ENCODE assay signal across 11 cellular contexts in the genomic region with DNA sequence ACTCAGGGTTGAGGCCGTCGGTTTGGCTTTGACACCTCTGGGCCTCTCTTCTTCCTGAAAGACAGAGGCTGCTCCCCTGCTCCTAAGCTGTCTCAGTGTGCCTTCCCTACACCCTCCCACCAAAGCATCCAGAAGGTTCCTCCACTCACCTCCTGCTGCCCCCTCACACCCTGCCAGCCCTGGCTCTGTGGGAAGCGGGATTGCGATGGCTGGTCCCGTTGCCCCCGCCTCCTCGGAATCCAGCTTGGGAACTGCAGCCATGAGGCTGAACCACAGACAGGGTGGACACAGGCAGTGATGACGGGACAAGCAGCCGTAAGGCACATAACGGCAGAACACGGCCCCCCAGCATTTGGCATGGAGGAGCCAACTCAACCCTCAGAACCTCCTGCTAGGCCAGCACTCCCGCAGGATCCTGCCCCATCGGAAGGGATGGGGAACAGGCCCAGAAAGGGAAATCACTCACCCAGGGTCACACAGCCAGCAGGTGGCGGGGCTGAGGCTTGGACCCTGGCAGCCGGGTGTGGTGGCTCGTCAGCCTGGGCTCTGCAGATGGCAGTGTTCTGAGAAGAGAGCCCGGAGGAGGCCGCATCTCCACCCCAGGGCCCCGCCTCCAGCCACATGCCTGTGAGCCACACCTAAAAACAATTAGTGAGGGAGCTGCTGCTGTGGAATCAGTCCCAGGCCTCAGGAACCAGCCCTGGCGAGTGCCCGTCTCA.
DNase-seq lines count a peak whose midpoint lies in the region; ATAC-seq, FAIRE-seq and TF ChIP-seq lines count a peak whose summit lies in the region.
"Had no signal": no experiment of that assay in that cellular context is flagged by ENCODE, and none has a peak within 500 bp of the region (broad histone marks: within the 10 kb centered on the region; RNA-seq: fewer than 3 reads in every experiment).

No MANE protein-coding gene starts in this region.

- ATAC-seq in PC-3 (peak; percentile 80), mucosa of descending colon (peak; percentile 76), HG03565 (IDR thresholded peaks at IDR 0.05; ENCODE audit: unreplicated experiment) (no peak)

- no peaks in the 10 kb centered on the region for H3K36me3 ChIP-seq in H7 (replicated peaks; ENCODE audit: control insufficient read depth, insufficient read depth, low read length)
- H3K36me3 ChIP-seq in PC-3 (ENCODE audit: low read depth, low read length) = no peaks in the 10 kb centered on the region
- H3K36me3 ChIP-seq in mucosa of descending colon (ENCODE audit: low read depth) = no peaks in the 10 kb centered on the region
- no peaks in the 10 kb centered on the region for H3K36me3 ChIP-seq in kidney (ENCODE audit: control insufficient read depth in 1 of 2, insufficient read depth in 2 of 2, low read length in 2 of 2)
- H3K36me3 ChIP-seq: left ventricle myocardium inferior, suprapubic skin had no signal

- no peak overlapping the region for H3K9ac ChIP-seq in PC-3 (ENCODE audit: low read length)
- H3K9ac ChIP-seq in kidney (ENCODE audit: low read length in 2 of 2) = no peak overlapping the region

- H3K9me3 ChIP-seq in PC-3 (ENCODE audit: low read length) (no peaks in the 10 kb centered on the region), mucosa of descending colon (no peaks in the 10 kb centered on the region), kidney (ENCODE audit: control insufficient read depth in 1 of 2, low read length in 2 of 2) (no peaks in the 10 kb centered on the region)
- H3K9me3 ChIP-seq: left ventricle myocardium inferior, suprapubic skin had no signal

- TF ChIP-seq CTCF in PC-3 (conservative IDR thresholded peaks at IDR 0.05; ENCODE audit: low read depth, low read length) (peak; percentile 46), mucosa of descending colon (IDR thresholded peaks at IDR 0.05) (no peak), kidney (IDR thresholded peaks at IDR 0.05; ENCODE audit: borderline replicate concordance, extremely low read depth, insufficient read depth) (no peak)

- H3K79me2 ChIP-seq in PC-3 (ENCODE audit: low read length) = no peaks in the 10 kb centered on the region

- FAIRE-seq in kidney (lab: Jason Lieb, UNC) = no peak

- intact Hi-C loops in PC-3 (cut with micrococcal nuclease) = no loop called here
- intact Hi-C loops in mucosa of descending colon (cut with DNase I, micrococcal nuclease) = no loop called here
- intact Hi-C loops in kidney (cut with DNase I) = no loop called here

- H2AFZ ChIP-seq in PC-3 (ENCODE audit: low read length) = no peak overlapping the region

- CTCF ChIA-PET in PC-3 (lab: Charles Lee) = no interaction called here

- no peaks in the 10 kb centered on the region for H3K9me2 ChIP-seq in PC-3 (replicated peaks; ENCODE audit: low read length)

- no peak overlapping the region for H3K4me2 ChIP-seq in PC-3 (ENCODE audit: low read length)

- no TSS peak for BruUV-seq in PC-3 (replicated peaks; lab: Mats Ljungman, UMichigan)

- peak; percentile 18 for DNase-seq in NCI-H2227 (lab: John Stamatoyannopoulos, UW; ENCODE audit: unreplicated experiment)
- no peak for DNase-seq in NCI-H2227 treated with DMSO at 0.1 percent for 48 hours (lab: John Stamatoyannopoulos, UW)
- DNase-seq in H7 = peak; percentile 75
- DNase-seq in PC-3 = peak; percentile 27
- peak in 2 of 3 donors; percentile 18 to 32 for DNase-seq in mucosa of descending colon
- no peak for DNase-seq in kidney
- no peak for DNase-seq in NCI-H2029 treated with DMSO at 0.1 percent for 48 hours (lab: John Stamatoyannopoulos, UW)
- DNase-seq: activated CD4-positive, CD25-positive, alpha-beta regulatory T cell; left ventricle myocardium inferior had no signal

- no peaks in the 10 kb centered on the region for H3F3A ChIP-seq in PC-3 (ENCODE audit: low read length, unreplicated experiment)

- no peaks in the 10 kb centered on the region for H4K20me1 ChIP-seq in PC-3 (ENCODE audit: low read length)

- no peak overlapping the region for H3K4me3 ChIP-seq in H7 (ENCODE audit: insufficient read depth, low read depth, low read length)
- H3K4me3 ChIP-seq in PC-3 (ENCODE audit: low read length) = no peak overlapping the region
- H3K4me3 ChIP-seq in mucosa of descending colon = no peak overlapping the region
- H3K4me3 ChIP-seq in kidney (ENCODE audit: low read length in 2 of 2) = no peak overlapping the region
- H3K4me3 ChIP-seq: left ventricle myocardium inferior, suprapubic skin had no signal

- H3K27me3 ChIP-seq in H7 (ENCODE audit: control insufficient read depth, insufficient read depth, low read length) (no peaks in the 10 kb centered on the region; the same call in 1 of the 2 replicates), PC-3 (ENCODE audit: low read length) (peaks cover 69% of the 10 kb centered on the region)

- H3K27ac ChIP-seq in PC-3 (ENCODE audit: low read length) (no peak overlapping the region), kidney (ENCODE audit: low read depth in 2 of 2, low read length in 2 of 2) (no peak overlapping the region)
- H3K27ac ChIP-seq: left ventricle myocardium inferior, suprapubic skin had no signal

- H3K4me1 ChIP-seq in PC-3 (ENCODE audit: insufficient read depth, low read length) (no peaks in the 10 kb centered on the region), mucosa of descending colon (ENCODE audit: low read depth) (no peaks in the 10 kb centered on the region), kidney (ENCODE audit: control insufficient read depth in 1 of 2, insufficient read depth in 1 of 2, low read depth in 1 of 2, low read length in 2 of 2) (no peaks in the 10 kb centered on the region)
- H3K4me1 ChIP-seq: suprapubic skin had no signal

- POLR2A ChIA-PET in PC-3 (lab: Charles Lee; ENCODE audit: unreplicated experiment) = no interaction called here

Comparison
In these comparisons a context has a peak if more than half of its experiments do, and no peak if none do; other contexts are left out.
1. DNase-seq: peak in NCI-H2227 (single experiment), H7 (single experiment), PC-3 (single experiment) and mucosa of descending colon (2 of 3); none in NCI-H2227 treated with DMSO at 0.1 percent for 48 hours (single experiment), kidney (single experiment) and NCI-H2029 treated with DMSO at 0.1 percent for 48 hours (single experiment).